1 cellular context compared by ENCODE assay signal in genomic region chrX:31440546-31440945, GRCh38.
TF ChIP-seq lines count a peak whose summit lies in the region.

No MANE protein-coding gene starts in this region.

TF ChIP-seq in IMR-90, 13 proteins besides CTCF, POLR2A, EP300 and RAD21 (continued from another document):
- TF ChIP-seq ELK1 (IDR thresholded peaks at IDR 0.05; ENCODE audit: borderline replicate concordance, low read depth, low read length), result no peak
- no peak for TF ChIP-seq CEBPB (IDR thresholded peaks at IDR 0.05; ENCODE audit: low read depth, low read length)
- no peak for TF ChIP-seq BHLHE40 (IDR thresholded peaks at IDR 0.05; ENCODE audit: low read depth, low read length)
- no peak for TF ChIP-seq MAZ (IDR thresholded peaks at IDR 0.05; ENCODE audit: borderline replicate concordance, low read depth, low read length)
- TF ChIP-seq SMC3 (IDR thresholded peaks at IDR 0.05; ENCODE audit: low read depth, low read length), result no peak
- no peak for TF ChIP-seq CHD1 (IDR thresholded peaks at IDR 0.05; ENCODE audit: low read depth, low read length)
